ENCODE assay signal across 11 cellular contexts in the genomic region with DNA sequence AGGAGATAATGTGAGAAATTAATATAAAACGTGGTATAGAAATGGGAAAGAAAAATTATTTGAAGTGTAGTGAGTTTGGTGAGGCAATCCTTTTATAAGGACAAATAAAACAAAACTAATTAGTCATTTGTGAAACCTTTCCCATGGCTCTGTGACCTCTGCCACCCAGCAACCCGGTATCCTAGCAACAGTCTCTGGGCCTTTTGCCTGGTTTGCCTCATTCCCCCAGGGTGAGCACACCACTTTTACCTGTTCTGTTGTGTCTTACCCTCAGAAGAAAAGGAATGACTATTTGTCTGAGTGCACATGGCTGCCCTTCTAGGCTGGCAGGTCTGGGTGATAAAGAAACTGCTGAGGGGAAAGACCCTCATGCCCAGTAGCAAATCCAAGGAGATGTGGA.
DNase-seq lines count a peak whose midpoint lies in the region; TF ChIP-seq lines count a peak whose summit lies in the region.
"Had no signal": no experiment of that assay in that cellular context is flagged by ENCODE, and none has a peak within 500 bp of the region (broad histone marks: within the 10 kb centered on the region; RNA-seq: fewer than 3 reads in every experiment).

No MANE protein-coding gene starts in this region.

- DNase-seq in NCI-H748 (lab: John Stamatoyannopoulos, UW; ENCODE audit: unreplicated experiment) (peak; percentile 51), NCI-H748 treated with DMSO at 0.1 percent for 48 hours (lab: John Stamatoyannopoulos, UW) (no peak), NCI-H774 (lab: John Stamatoyannopoulos, UW) (peak; percentile 30), fibroblast of pulmonary artery (ENCODE audit: low read depth) (peak; percentile 33), retina (peak; percentile 47), SHP77 treated with DMSO at 0.1 percent for 48 hours (lab: John Stamatoyannopoulos, UW) (no peak), NCI-H1048 (lab: John Stamatoyannopoulos, UW) (no peak), cortex of kidney (lab: John Stamatoyannopoulos, UW) (no peak)
- DNase-seq: activated B cell treated with CpG ODN at 0.5 μM for 24 hours; stimulated activated CD4-positive, alpha-beta T cell treated with anti-CD3 and anti-CD28 coated beads, Interleukin-4, amount 100 ng/mL, for 24 hours had no signal

- H3K4me3 ChIP-seq in fibroblast of pulmonary artery (replicated peaks; ENCODE audit: low read depth, low read length): no peak overlapping the region
- H3K4me3 ChIP-seq: gastroesophageal sphincter had no signal

- no peak for TF ChIP-seq CTCF in fibroblast of pulmonary artery (IDR thresholded peaks at IDR 0.05; ENCODE audit: low read length, missing control alignments)

Comparison
In these comparisons a context has a peak if more than half of its experiments do, and no peak if none do; other contexts are left out.
1. DNase-seq: peak in NCI-H748 (single experiment), NCI-H774 (single experiment), fibroblast of pulmonary artery (single experiment) and retina (single experiment); none in NCI-H748 treated with DMSO at 0.1 percent for 48 hours (single experiment), SHP77 treated with DMSO at 0.1 percent for 48 hours (single experiment), NCI-H1048 (single experiment) and cortex of kidney (single experiment).